ENCODE assay signal across 9 cellular contexts in the genomic region with DNA sequence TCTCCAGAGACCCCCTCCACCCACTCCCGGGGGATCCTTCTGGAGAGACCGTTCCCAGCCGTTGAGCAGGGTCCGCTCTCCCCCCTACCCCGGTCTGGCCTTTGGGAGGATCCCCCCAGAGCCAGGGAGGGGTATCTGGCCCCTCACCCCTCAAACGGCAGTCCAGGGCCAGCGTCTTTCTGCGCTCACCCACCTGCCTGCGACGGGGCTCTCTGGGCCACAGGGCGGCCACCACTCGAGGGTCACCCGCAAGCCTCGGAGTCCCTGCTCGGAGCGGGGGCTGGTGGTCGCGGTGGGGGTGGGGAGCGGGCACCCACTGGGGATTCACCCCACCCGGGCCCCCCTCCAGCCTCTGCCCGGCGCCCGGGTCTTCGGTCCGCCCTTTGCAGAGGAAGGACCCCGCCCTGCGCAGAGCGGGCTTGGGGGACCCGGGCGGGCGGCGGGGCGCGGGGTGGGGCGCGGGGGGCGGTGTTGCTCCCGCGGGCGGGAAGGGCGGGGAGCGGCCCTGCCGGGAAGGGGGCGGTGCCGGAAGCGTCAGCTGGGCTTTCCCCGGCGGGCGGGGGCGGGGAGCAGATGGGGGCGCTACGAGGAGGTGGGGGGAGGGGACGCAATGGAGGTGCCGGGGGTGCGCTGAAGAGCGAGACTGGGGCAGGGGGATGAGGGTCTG. TPM values are rescaled to one million over a fixed set of nuclear protein-coding genes. Genes with fewer than 3 reads are reported as not detected.
A peak's percentile ranks its signal among the peaks of the same experiment; 100 is the strongest.
DNase-seq lines count a peak whose midpoint lies in the region; ATAC-seq and TF ChIP-seq lines count a peak whose summit lies in the region.
"Had no signal": no experiment of that assay in that cellular context is flagged by ENCODE, and none has a peak within 500 bp of the region (broad histone marks: within the 10 kb centered on the region; RNA-seq: fewer than 3 reads in every experiment).

No MANE protein-coding gene starts in this region.

- H3K9ac ChIP-seq in GM23248: peak overlapping the region; percentile 65

- WGBS in GM23248 (ENCODE audit: low coverage in 1 of 2, low lambda C conversion rate in 2 of 2, missing lambda C conversion rate in 2 of 2), 2 experiments: 8 to 48% methylated on average over 7 to 49 of the region's 56 CpGs

- peak overlapping the region; percentile 53 for H3K4me2 ChIP-seq in GM23248 (ENCODE audit: unreplicated experiment)

- 0 out of 2 replicates have a peak, but pooled peaks cover 5% of the 10 kb centered on the region for H3F3A ChIP-seq in GM23248 (ENCODE audit: insufficient read depth)

- H4K20me1 ChIP-seq in GM23248 (ENCODE audit: insufficient read depth): no peaks in the 10 kb centered on the region

- peak overlapping the region; percentile 53 for H3K4me3 ChIP-seq in GM23248
- H3K4me3 ChIP-seq in retinal pigment epithelial cell (ENCODE audit: low read length): peak overlapping the region; percentile 8

- intact Hi-C loops in cardiac septum (cut with DNase I): loop anchor here (5.0 to 10.0 kb wide), 3 partner anchors 57 to 270 kb away; a partner anchor contains a TSS

- H3K79me2 ChIP-seq in GM23248 (ENCODE audit: insufficient read depth): no peaks in the 10 kb centered on the region

- no peaks in the 10 kb centered on the region for H3K27me3 ChIP-seq in GM23248 (replicated peaks; ENCODE audit: insufficient read depth)

- no peaks in the 10 kb centered on the region for H3K9me2 ChIP-seq in GM23248 (ENCODE audit: insufficient read depth)

- peaks cover 13% of the 10 kb centered on the region; the same call in 1 of the 2 replicates for H3K4me1 ChIP-seq in GM23248 (ENCODE audit: insufficient read depth)

- H3K36me3 ChIP-seq in GM23248 (ENCODE audit: low read depth): no peaks in the 10 kb centered on the region

- no peak for TF ChIP-seq CTCF in retinal pigment epithelial cell (conservative IDR thresholded peaks at IDR 0.05; ENCODE audit: low read depth, low read length)

- no peak overlapping the region for H3K27ac ChIP-seq in GM23248
- H3K27ac ChIP-seq: epithelial cell of prostate had no signal

- ATAC-seq in HG02938 (IDR thresholded peaks at IDR 0.05; ENCODE audit: unreplicated experiment): no peak

- H3K9me3 ChIP-seq in GM23248 (ENCODE audit: low read depth): no peaks in the 10 kb centered on the region

- DNase-seq in GM23248 (peak; percentile 72), RKO (ENCODE audit: low spot score) (peak; percentile 29), cardiac septum (ENCODE audit: low spot score) (peak; percentile 96), retinal pigment epithelial cell (ENCODE audit: low read depth) (no peak), amniotic stem cell (lab: John Stamatoyannopoulos, UW) (no peak), NCI-H1105 (lab: John Stamatoyannopoulos, UW) (no peak)
- peak; percentile 43 to 94 (median 68) for DNase-seq in activated naive CD4-positive, alpha-beta T cell (lab: John Stamatoyannopoulos, UW)

- no peak overlapping the region for H2AFZ ChIP-seq in GM23248

- in situ Hi-C loops in GM23248 (cut with MboI): loop anchor here (5.0 kb wide), 1 partner anchor 97 kb away; no protein-coding TSS in a partner anchor

RNA-seq across cellular contexts. Expression of a gene that starts 16.6 kb away (rescaled TPM):
- total RNA-seq in GM23248 (2014; rRNA removed; shearing (Covaris generic)): 57.1 and 73.2 TPM in 2 replicates
- 78.4 and 80.0 TPM in 2 replicates for polyA plus RNA-seq in GM23248 (2016; fragmentation: Nextera tagmentation; extraction: Ambion mirVana)
- total RNA-seq in cardiac septum: 32.9 TPM

RNA-seq across cellular contexts. Expression of a gene that starts 16.8 kb away (rescaled TPM):
- 16.9 and 24.4 TPM in 2 replicates for total RNA-seq in GM23248 (2014; rRNA removed; shearing (Covaris generic))
- polyA plus RNA-seq in GM23248 (2016; fragmentation: Nextera tagmentation; extraction: Ambion mirVana): 21.9 and 28.5 TPM in 2 replicates
- 14.3 TPM for total RNA-seq in cardiac septum

RNA-seq across cellular contexts. Expression of a gene that starts 25.5 kb away (rescaled TPM):
- total RNA-seq in GM23248 (2014; rRNA removed; shearing (Covaris generic)): 16.2 and 17.3 TPM in 2 replicates
- polyA plus RNA-seq in GM23248 (2016; fragmentation: Nextera tagmentation; extraction: Ambion mirVana): 10.8 TPM in 2 replicates
- 31.3 TPM for total RNA-seq in cardiac septum

Comparison
In these comparisons a context has a peak if more than half of its experiments do, and no peak if none do; other contexts are left out.
1. DNase-seq: peak in GM23248 (single experiment), RKO (single experiment), activated naive CD4-positive, alpha-beta T cell (4 of 4) and cardiac septum (single experiment); none in retinal pigment epithelial cell (single experiment), amniotic stem cell (single experiment) and NCI-H1105 (single experiment).